24 cellular contexts compared by ENCODE assay signal in the genomic region with DNA sequence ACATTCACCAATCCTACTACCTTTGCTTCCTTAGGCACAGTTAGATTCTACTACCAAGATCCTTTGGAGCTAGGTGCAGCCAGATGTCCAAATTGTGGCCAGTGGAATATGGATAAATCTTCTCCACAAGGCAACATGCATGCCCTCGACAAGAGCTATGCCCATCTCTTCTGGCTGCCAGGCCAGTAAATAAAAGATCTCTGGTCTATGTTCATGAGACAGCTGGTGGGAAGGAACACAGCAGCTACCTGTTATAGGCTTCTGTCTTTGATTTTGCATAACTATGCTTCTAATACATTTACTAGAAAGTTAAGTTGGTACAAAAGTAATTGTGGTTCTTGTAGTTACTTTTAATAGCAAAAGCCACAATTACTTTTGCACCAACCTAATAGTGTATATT.
"Had no signal": no experiment of that assay in that cellular context is flagged by ENCODE, and none has a peak within 500 bp of the region (broad histone marks: within the 10 kb centered on the region; RNA-seq: fewer than 3 reads in every experiment).

No MANE protein-coding gene starts in this region.

- H3K4me3 ChIP-seq: colonic mucosa, coronary artery, dorsolateral prefrontal cortex, esophagus muscularis mucosa, esophagus squamous epithelium, gastrocnemius medialis, gastroesophageal sphincter, heart left ventricle, heart right ventricle had no signal

- H3K4me1 ChIP-seq: colonic mucosa, esophagus muscularis mucosa, esophagus squamous epithelium, foreskin keratinocyte, gastrocnemius medialis, gastroesophageal sphincter, heart left ventricle, heart right ventricle had no signal

- H3K27ac ChIP-seq: colonic mucosa, coronary artery, dorsolateral prefrontal cortex, epithelial cell of prostate, esophagus muscularis mucosa, esophagus squamous epithelium, foreskin keratinocyte, gastrocnemius medialis, gastroesophageal sphincter, heart left ventricle, heart right ventricle had no signal

- H3K9me3 ChIP-seq: colonic mucosa, esophagus muscularis mucosa, gastrocnemius medialis, gastroesophageal sphincter, heart left ventricle, heart right ventricle had no signal

- ATAC-seq: effector memory CD8-positive, alpha-beta T cell; esophagus mucosa; foreskin keratinocyte; gastrocnemius medialis; gastroesophageal sphincter; heart left ventricle; heart right ventricle had no signal

- DNase-seq: colonic mucosa; cortex of kidney; dermis blood vessel endothelial cell; dorsolateral prefrontal cortex; effector CD4-positive, alpha-beta T cell; effector CD8-positive, alpha-beta T cell; effector memory CD4-positive, alpha-beta T cell; effector memory CD8-positive, alpha-beta T cell; endodermal cell; erythroblast; esophagus squamous epithelium; foreskin fibroblast; foreskin keratinocyte; foreskin melanocyte; gastrocnemius medialis; glutamatergic neuron; head of caudate nucleus; heart left ventricle; heart right ventricle had no signal

- H3K27me3 ChIP-seq: colonic mucosa, dorsolateral prefrontal cortex, esophagus muscularis mucosa, esophagus squamous epithelium, foreskin keratinocyte, gastrocnemius medialis, gastroesophageal sphincter, heart left ventricle, heart right ventricle had no signal

- H3K36me3 ChIP-seq: colonic mucosa, esophagus muscularis mucosa, esophagus squamous epithelium, gastrocnemius medialis, gastroesophageal sphincter, heart left ventricle, heart right ventricle had no signal
